In genomic region chr19:3983542-3983914, GRCh38 we compare ENCODE assay signal across 9 cellular contexts. TPM values are rescaled to one million over a fixed set of nuclear protein-coding genes. Genes with fewer than 3 reads are reported as not detected.
DNase-seq lines count a peak whose midpoint lies in the region; ATAC-seq and TF ChIP-seq lines count a peak whose summit lies in the region.
"Had no signal": no experiment of that assay in that cellular context is flagged by ENCODE, and none has a peak within 500 bp of the region (broad histone marks: within the 10 kb centered on the region; RNA-seq: fewer than 3 reads in every experiment).

No MANE protein-coding gene starts in this region.

- peaks cover 59% of the 10 kb centered on the region for H3K4me1 ChIP-seq in CD4-positive, alpha-beta memory T cell (ENCODE audit: insufficient read depth, low read length)
- H3K4me1 ChIP-seq in OCI-LY7 (ENCODE audit: insufficient read depth, low read length, poor library complexity, severe bottlenecking) (peaks cover 34% of the 10 kb centered on the region), endodermal cell (ENCODE audit: control insufficient read depth, insufficient read depth, low read length) (peaks cover 12% of the 10 kb centered on the region), neural progenitor cell (peaks cover 24% of the 10 kb centered on the region)

- ATAC-seq in HG03442 (IDR thresholded peaks at IDR 0.05; ENCODE audit: unreplicated experiment) (no peak), HG02981 (IDR thresholded peaks at IDR 0.05; ENCODE audit: unreplicated experiment) (no peak), HG02938 (IDR thresholded peaks at IDR 0.05; ENCODE audit: unreplicated experiment) (no peak), GM21381 (IDR thresholded peaks at IDR 0.05; ENCODE audit: unreplicated experiment) (no peak)

- H3K27me3 Mint-ChIP-seq in CD4-positive, alpha-beta memory T cell, result no peaks in the 10 kb centered on the region
- H3K27me3 Mint-ChIP-seq in endodermal cell (ENCODE audit: insufficient read depth), result no peaks in the 10 kb centered on the region
- peaks cover 11% of the 10 kb centered on the region for H3K27me3 Mint-ChIP-seq in neural progenitor cell (ENCODE audit: insufficient read depth, low read depth)

- peaks cover 55% of the 10 kb centered on the region for H3K36me3 ChIP-seq in CD4-positive, alpha-beta memory T cell (ENCODE audit: insufficient read depth, low read length)
- H3K36me3 ChIP-seq in OCI-LY7 (ENCODE audit: insufficient read depth, low read length) (peaks cover 66% of the 10 kb centered on the region), endodermal cell (ENCODE audit: control insufficient read depth, insufficient read depth, low read length) (peaks cover 60% of the 10 kb centered on the region), neural progenitor cell (peaks cover 13% of the 10 kb centered on the region)

- H3F3A ChIP-seq in neural progenitor cell (ENCODE audit: low read depth), result peaks cover 82% of the 10 kb centered on the region

- 78 to 96% methylated on average over 3 to 7 of the region's 7 CpGs for WGBS in endodermal cell (ENCODE audit: insufficient coverage in 1 of 2, insufficient read length in 1 of 2), 2 experiments

- intact Hi-C loops in CD4-positive, alpha-beta memory T cell (cut with micrococcal nuclease), result no loop called here
- intact Hi-C loops in OCI-LY7 (cut with micrococcal nuclease; ENCODE audit: unreplicated experiment), result no loop called here

- no peaks in the 10 kb centered on the region for H3K27me3 ChIP-seq in CD4-positive, alpha-beta memory T cell (ENCODE audit: insufficient read depth, low read length)
- H3K27me3 ChIP-seq in endodermal cell (ENCODE audit: control insufficient read depth, insufficient read depth, low read length, poor library complexity, severe bottlenecking) (no peaks in the 10 kb centered on the region), neural progenitor cell (peaks cover 7% of the 10 kb centered on the region)

- peaks cover 45 to 67% of the 10 kb centered on the region in 2 donors for H3K36me3 Mint-ChIP-seq in CD4-positive, alpha-beta memory T cell
- peaks cover 63% of the 10 kb centered on the region for H3K36me3 Mint-ChIP-seq in endodermal cell (ENCODE audit: low read depth)
- H3K36me3 Mint-ChIP-seq in neural progenitor cell, result peaks cover 29% of the 10 kb centered on the region

- H4K20me1 ChIP-seq in OCI-LY7 (ENCODE audit: insufficient read depth, low read length), result peaks cover 50% of the 10 kb centered on the region
- peaks cover 66% of the 10 kb centered on the region for H4K20me1 ChIP-seq in neural progenitor cell (ENCODE audit: low read depth)

- H2AFZ ChIP-seq in OCI-LY7 (ENCODE audit: low read length) (no peak overlapping the region), neural progenitor cell (replicated peaks) (no peak overlapping the region)

- no TSS peak for BruUV-seq in OCI-LY7 (replicated peaks; lab: Mats Ljungman, UMichigan)

- peaks cover 21 to 64% (median 40%) of the 10 kb centered on the region in 4 donors for H3K4me1 Mint-ChIP-seq in CD4-positive, alpha-beta memory T cell
- peaks cover 27% of the 10 kb centered on the region for H3K4me1 Mint-ChIP-seq in endodermal cell
- H3K4me1 Mint-ChIP-seq in neural progenitor cell, result peaks cover 37% of the 10 kb centered on the region

- no peaks in the 10 kb centered on the region for H3K9me2 ChIP-seq in OCI-LY7 (ENCODE audit: insufficient read depth, low read length)

- peak overlapping the region; percentile 96 to 98 (median 97) for H3K4me3 Mint-ChIP-seq in CD4-positive, alpha-beta memory T cell
- H3K4me3 Mint-ChIP-seq in endodermal cell (peak overlapping the region; percentile 99), neural progenitor cell (peak overlapping the region; percentile 99)

- H3K27ac ChIP-seq in CD4-positive, alpha-beta memory T cell (ENCODE audit: low read depth, low read length), result peak overlapping the region; percentile 91
- peak overlapping the region; percentile 87 for H3K27ac ChIP-seq in OCI-LY7 (ENCODE audit: low read depth, low read length, poor library complexity, severe bottlenecking)
- H3K27ac ChIP-seq in endodermal cell (ENCODE audit: low read depth, low read length), result no peak overlapping the region
- peak overlapping the region; percentile 25 for H3K27ac ChIP-seq in neural progenitor cell

- peak overlapping the region; percentile 94 to 99 (median 97) for H3K27ac Mint-ChIP-seq in CD4-positive, alpha-beta memory T cell
- peak overlapping the region; percentile 99 for H3K27ac Mint-ChIP-seq in endodermal cell
- H3K27ac Mint-ChIP-seq in neural progenitor cell, result no peak overlapping the region

- no peak for DNase-seq in CD4-positive, alpha-beta memory T cell
- DNase-seq in OCI-LY7 (ENCODE audit: low spot score) (no peak), endodermal cell (no peak), neural progenitor cell (ENCODE audit: low spot score) (no peak)

- H3K4me2 ChIP-seq in OCI-LY7 (ENCODE audit: low read length) (peak overlapping the region; percentile 80), neural progenitor cell (peak overlapping the region; percentile 87)

- H3K9ac ChIP-seq in endodermal cell (ENCODE audit: extremely low read depth, low read length, poor library complexity, severe bottlenecking) (peak overlapping the region; percentile 100), neural progenitor cell (peak overlapping the region; percentile 100)

- peaks cover 0 to 10% (median 0%) of the 10 kb centered on the region in 8 donors for H3K9me3 Mint-ChIP-seq in CD4-positive, alpha-beta memory T cell
- H3K9me3 Mint-ChIP-seq in endodermal cell, result no peaks in the 10 kb centered on the region
- no peaks in the 10 kb centered on the region for H3K9me3 Mint-ChIP-seq in neural progenitor cell

- POLR2A ChIA-PET in CD4-positive, alpha-beta memory T cell (lab: Charles Lee; ENCODE audit: partially characterized antibody), result interaction anchor here (0.8 to 7.2 kb wide), 8 partner anchors 7 to 197 kb away, joined by 3 to 106 read pairs (median 18); partner anchors contain the start of genes DAPK3 and PIAS4
- POLR2A ChIA-PET in OCI-LY7 (lab: Charles Lee), result interaction anchor here (0.6 to 1.4 kb wide), 3 partner anchors 12 to 18 kb away, joined by 3 to 7 read pairs (median 5); partner anchors contain the start of gene DAPK3

- no peaks in the 10 kb centered on the region for H3K9me3 ChIP-seq in CD4-positive, alpha-beta memory T cell (ENCODE audit: control insufficient read depth in 1 of 2, low read length in 2 of 2)
- H3K9me3 ChIP-seq in OCI-LY7 (ENCODE audit: low read length) (no peaks in the 10 kb centered on the region), endodermal cell (ENCODE audit: control insufficient read depth, low read length) (no peaks in the 10 kb centered on the region), neural progenitor cell (ENCODE audit: low read depth) (no peaks in the 10 kb centered on the region)

- CTCF ChIA-PET in CD4-positive, alpha-beta memory T cell (lab: Charles Lee; ENCODE audit: partially characterized antibody), result no interaction called here
- CTCF ChIA-PET in OCI-LY7 (lab: Charles Lee; ENCODE audit: unreplicated experiment), result no interaction called here

- H3K4me3 ChIP-seq in CD4-positive, alpha-beta memory T cell (ENCODE audit: low read length in 2 of 2), result peak overlapping the region; percentile 67 to 93
- H3K4me3 ChIP-seq in OCI-LY7 (ENCODE audit: low read depth, low read length, poor library complexity, severe bottlenecking) (peak overlapping the region; percentile 93), endodermal cell (ENCODE audit: low read length) (peak overlapping the region; percentile 93), neural progenitor cell (peak overlapping the region; percentile 95)

- TF ChIP-seq CTCF in OCI-LY7 (conservative IDR thresholded peaks at IDR 0.05; ENCODE audit: low read length) (no peak), endodermal cell (conservative IDR thresholded peaks at IDR 0.05) (no peak), neural progenitor cell (IDR thresholded peaks at IDR 0.05) (no peak)

- peaks cover 63% of the 10 kb centered on the region for H3K79me2 ChIP-seq in OCI-LY7 (ENCODE audit: insufficient read depth, low read depth, low read length)
- peaks cover 67% of the 10 kb centered on the region for H3K79me2 ChIP-seq in neural progenitor cell (ENCODE audit: low read depth)

RNA-seq across cellular contexts. Expression of gene EEF2, which starts 1.7 kb away (rescaled TPM):
- 1,000 to 10,000 TPM; 2,286 to 2,389 TPM for total RNA-seq in CD4-positive, alpha-beta memory T cell
- 100 to 1,000 TPM; 274 to 749 TPM for polyA plus RNA-seq in CD4-positive, alpha-beta memory T cell
- 1,633 and 1,634 TPM in 2 replicates for total RNA-seq in OCI-LY7 (2014; rRNA removed; shearing (Covaris generic))
- total RNA-seq in OCI-LY7 (2022), result 3,507 and 3,668 TPM in 2 replicates
- total RNA-seq in endodermal cell, result 1,000 to 10,000 TPM; 1,913 to 2,886 TPM
- 1,668 TPM for polyA plus RNA-seq in endodermal cell (2013, experiment 1 of 2)
- 1,515 TPM for polyA plus RNA-seq in endodermal cell (2013, experiment 2 of 2)
- total RNA-seq in neural progenitor cell (ENCODE audit: low replicate concordance), result 1,288 and 2,841 TPM in 2 replicates

RNA-seq across cellular contexts. Expression of gene DAPK3, which starts 12.6 kb away (rescaled TPM):
- total RNA-seq in CD4-positive, alpha-beta memory T cell, result 10 to 100 TPM; 40.0 to 40.7 TPM
- 10 to 100 TPM; 22.3 to 26.0 TPM for polyA plus RNA-seq in CD4-positive, alpha-beta memory T cell
- total RNA-seq in OCI-LY7 (2014; rRNA removed; shearing (Covaris generic)), result 48.6 and 49.3 TPM in 2 replicates
- total RNA-seq in OCI-LY7 (2022), result 40.4 and 47.1 TPM in 2 replicates
- total RNA-seq in endodermal cell, result 100 to 1,000 TPM in 1 of 2 donors, 10 to 100 TPM in 1; 89.9 to 106 TPM
- 64.1 TPM for polyA plus RNA-seq in endodermal cell (2013, experiment 1 of 2)
- 54.5 TPM for polyA plus RNA-seq in endodermal cell (2013, experiment 2 of 2)
- total RNA-seq in neural progenitor cell (ENCODE audit: low replicate concordance), result 33.7 and 96.6 TPM in 2 replicates

RNA-seq across cellular contexts. Expression of gene PIAS4, which starts 24.0 kb away (rescaled TPM):
- 10 to 100 TPM; 38.6 to 42.6 TPM for total RNA-seq in CD4-positive, alpha-beta memory T cell
- 1 to 10 TPM; 5.2 to 6.1 TPM for polyA plus RNA-seq in CD4-positive, alpha-beta memory T cell
- total RNA-seq in OCI-LY7 (2014; rRNA removed; shearing (Covaris generic)), result 25.3 and 31.5 TPM in 2 replicates
- total RNA-seq in OCI-LY7 (2022) (34.4 and 35.0 TPM in 2 replicates), endodermal cell (10 to 100 TPM; 57.5 to 58.1 TPM), neural progenitor cell (ENCODE audit: low replicate concordance) (17.0 and 34.1 TPM in 2 replicates)
- 35.5 TPM for polyA plus RNA-seq in endodermal cell (2013, experiment 1 of 2)
- polyA plus RNA-seq in endodermal cell (2013, experiment 2 of 2), result 30.9 TPM

RNA-seq across cellular contexts. Expression of gene NMRK2, which starts 50.7 kb away (rescaled TPM):
- not detected for total RNA-seq in CD4-positive, alpha-beta memory T cell
- not detected for polyA plus RNA-seq in CD4-positive, alpha-beta memory T cell
- not detected in 2 replicates for total RNA-seq in OCI-LY7 (2014; rRNA removed; shearing (Covaris generic))
- not detected in 2 replicates for total RNA-seq in OCI-LY7 (2022)
- 10 to 100 TPM; 22.1 to 36.4 TPM for total RNA-seq in endodermal cell
- polyA plus RNA-seq in endodermal cell (2013, experiment 1 of 2), result 8.8 TPM
- polyA plus RNA-seq in endodermal cell (2013, experiment 2 of 2), result 6.7 TPM
- 0.77 and 1.1 TPM in 2 replicates for total RNA-seq in neural progenitor cell (ENCODE audit: low replicate concordance)
- total RNA-seq: frontal cortex had no signal
